Comparison of ENCODE assay signal across 25 cellular contexts in the genomic region with DNA sequence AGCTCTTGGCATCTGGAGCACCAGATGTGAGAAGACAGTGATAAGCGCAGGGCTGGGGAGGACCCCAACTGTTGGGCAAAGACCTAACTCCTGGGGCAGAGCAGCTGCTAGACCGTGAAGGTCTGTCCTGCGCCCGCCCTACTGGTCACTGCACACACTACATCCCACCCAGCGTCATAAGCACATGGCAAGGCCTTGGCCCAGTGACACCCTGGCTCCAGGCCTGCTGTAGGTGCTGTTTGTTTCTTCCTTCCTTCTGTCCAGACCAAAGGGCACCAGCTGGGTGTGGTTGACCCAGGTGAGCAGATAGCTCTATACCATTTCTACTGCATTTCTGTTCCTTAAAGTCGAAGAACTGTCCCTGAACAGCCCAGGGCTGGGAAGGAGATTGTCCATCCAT. TPM values are rescaled to one million over a fixed set of nuclear protein-coding genes. Genes with fewer than 3 reads are reported as not detected.
A peak's percentile ranks its signal among the peaks of the same experiment; 100 is the strongest.
DNase-seq lines count a peak whose midpoint lies in the region; ATAC-seq, FAIRE-seq and TF ChIP-seq lines count a peak whose summit lies in the region.
"Had no signal": no experiment of that assay in that cellular context is flagged by ENCODE, and none has a peak within 500 bp of the region (broad histone marks: within the 10 kb centered on the region; RNA-seq: fewer than 3 reads in every experiment).

No MANE protein-coding gene starts in this region.

- SMC1A ChIA-PET in GM12878 (lab: Charles Lee; ENCODE audit: uncharacterized antibody, unreplicated experiment) = no interaction called here

- no peak overlapping the region for H2BK12ac ChIP-seq in H9 (ENCODE audit: insufficient read length, low read depth, low read length)

- H3K27ac ChIP-seq in AG04450 (ENCODE audit: low read depth, low read length) (no peak overlapping the region), H9 (ENCODE audit: insufficient read length, low read depth, low read length) (no peak overlapping the region), GM12878 (ENCODE audit: control insufficient read depth, insufficient read depth) (no peak overlapping the region), mucosa of rectum (ENCODE audit: low read depth in 2 of 2, low read length in 2 of 2) (peak overlapping the region; percentile 55 to 63)
- H3K27ac ChIP-seq: VCaP had no signal

- no peak overlapping the region for H3K4ac ChIP-seq in H9 (ENCODE audit: low read depth, low read length)

- H3K4me3 Mint-ChIP-seq in H9 = no peak overlapping the region
- H3K4me3 Mint-ChIP-seq: activated CD8-positive, alpha-beta T cell treated with anti-CD3 and anti-CD28 coated beads for 36 hours; activated naive CD4-positive, alpha-beta T cell treated with anti-CD3 and anti-CD28 coated beads, Interleukin-2, amount 50 U/mL, for 24 hours; activated T-cell treated with anti-CD3 and anti-CD28 coated beads, Interleukin-2, amount 50 U/mL, for 4 hours; brain; CD8-positive, alpha-beta memory T cell; memory B cell; neural crest cell; T-cell had no signal

- TF ChIP-seq RAD21 in GM12878 (IDR thresholded peaks at IDR 0.05; ENCODE audit: insufficient read depth, low read depth, low read length) = no peak

- ATAC-seq in GM12878 (peak; percentile 51), HG03457 (IDR thresholded peaks at IDR 0.05; ENCODE audit: unreplicated experiment) (no peak), HG03175 (IDR thresholded peaks at IDR 0.05; ENCODE audit: unreplicated experiment) (no peak)
- ATAC-seq: activated CD8-positive, alpha-beta T cell treated with anti-CD3 and anti-CD28 coated beads for 36 hours; activated T-cell treated with anti-CD3 and anti-CD28 coated beads, Interleukin-2, amount 50 U/mL, for 4 hours; T-cell had no signal

- FAIRE-seq in GM12878 (lab: Jason Lieb, UNC) = no peak
- FAIRE-seq: urothelium cell line had no signal

- H3K4me1 ChIP-seq in H9 (ENCODE audit: insufficient read depth, low read length) (no peaks in the 10 kb centered on the region), GM12878 (ENCODE audit: control insufficient read depth, insufficient read depth, low read length) (no peaks in the 10 kb centered on the region; the same call in 1 of the 2 replicates), mucosa of rectum (ENCODE audit: control insufficient read depth in 2 of 2, insufficient read depth in 2 of 2, low read length in 2 of 2) (peaks cover 0 to 2% of the 10 kb centered on the region in 2 donors)

- H3K56ac ChIP-seq in H9 (ENCODE audit: insufficient read length, low read depth, low read length) = no peak overlapping the region

- no peak overlapping the region for H2BK120ac ChIP-seq in H9 (ENCODE audit: low read depth, low read length, poor library complexity, severe bottlenecking)

- no peak for TF ChIP-seq POLR2A in GM12878 (IDR thresholded peaks at IDR 0.05; ENCODE audit: low read depth, low read length)

- POLR2A ChIA-PET in AG04450 (lab: Yijun Ruan, JAX) = no interaction called here
- POLR2A ChIA-PET in GM12878 (lab: Charles Lee) = no interaction called here

- DNase-seq in AG04450 (ENCODE audit: low read depth, low spot score) (no peak), H9 (peak; percentile 57), GM12878 (ENCODE audit: low read depth, low spot score) (no peak), cerebellar nuclear complex (lab: John Stamatoyannopoulos, UW) (no peak)
- DNase-seq in stimulated activated CD4-positive, alpha-beta T cell treated with anti-CD3 and anti-CD28 coated beads, Interleukin-2, amount 100 ng/mL, for 48 hours = no peak
- DNase-seq: activated CD8-positive, alpha-beta T cell treated with anti-CD3 and anti-CD28 coated beads for 36 hours; activated T-cell treated with anti-CD3 and anti-CD28 coated beads, Interleukin-2, amount 50 U/mL, for 4 hours; CD8-positive, alpha-beta memory T cell; dermis blood vessel endothelial cell; erythroblast; GOT3; head of caudate nucleus; Kasumi-1; NCI-H1417; NCI-H2171 treated with DMSO at 0.1 percent for 48 hours; T-cell had no signal

- H3K79me2 ChIP-seq in H9 (ENCODE audit: insufficient read depth, low read length) = no peaks in the 10 kb centered on the region
- no peaks in the 10 kb centered on the region for H3K79me2 ChIP-seq in GM12878 (ENCODE audit: control insufficient read depth, insufficient read depth, low read length)

- peaks cover 2% of the 10 kb centered on the region; the same call in 1 of the 2 replicates for H3K27me3 Mint-ChIP-seq in H9 (ENCODE audit: low read depth)
- H3K27me3 Mint-ChIP-seq: activated naive CD4-positive, alpha-beta T cell treated with anti-CD3 and anti-CD28 coated beads, Interleukin-2, amount 50 U/mL, for 24 hours; memory B cell had no signal

- H3K79me1 ChIP-seq in H9 (ENCODE audit: insufficient read depth, low read depth, low read length, poor library complexity, severe bottlenecking) = no peaks in the 10 kb centered on the region

- H3K27me3 ChIP-seq in AG04450 (ENCODE audit: control insufficient read depth, insufficient read depth, low read length) = peaks cover 8% of the 10 kb centered on the region
- H3K27me3 ChIP-seq in H9 (ENCODE audit: insufficient read depth, low read length) = no peaks in the 10 kb centered on the region
- H3K27me3 ChIP-seq in GM12878 (replicated peaks in 1 of 2; ENCODE audit: control insufficient read depth in 2 of 2, insufficient read depth in 2 of 2, low read length in 1 of 2) = no peaks in the 10 kb centered on the region
- H3K27me3 ChIP-seq in mucosa of rectum (ENCODE audit: control insufficient read depth in 2 of 2, insufficient read depth in 2 of 2, low read length in 2 of 2) = no peaks in the 10 kb centered on the region

- H3K18ac ChIP-seq in H9 (ENCODE audit: insufficient read length, low read depth, low read length) = no peak overlapping the region

- H3K9ac ChIP-seq in H9 (ENCODE audit: extremely low read depth, insufficient read length, low read length) (no peak overlapping the region), GM12878 (ENCODE audit: control insufficient read depth, insufficient read depth, low read length) (no peak overlapping the region), mucosa of rectum (ENCODE audit: low read depth in 1 of 2, low read length in 2 of 2) (no peak overlapping the region)

- H2BK15ac ChIP-seq in H9 (ENCODE audit: low read depth, low read length) = no peak overlapping the region

- no TSS peak for BruUV-seq in GM12878 (replicated peaks; lab: Mats Ljungman, UMichigan)

- H4K5ac ChIP-seq in H9 (ENCODE audit: insufficient read length, low read depth, low read length) = no peak overlapping the region

- no peak overlapping the region for H4K8ac ChIP-seq in H9 (replicated peaks; ENCODE audit: insufficient read length, low read depth, low read length)

- no peaks in the 10 kb centered on the region; the same call in 1 of the 2 replicates for H3K9me3 ChIP-seq in AG04450 (ENCODE audit: control insufficient read depth, insufficient read depth, low read length)
- no peaks in the 10 kb centered on the region for H3K9me3 ChIP-seq in H9 (ENCODE audit: control insufficient read depth, low read depth, low read length)
- no peaks in the 10 kb centered on the region for H3K9me3 ChIP-seq in GM12878 (replicated peaks; ENCODE audit: control insufficient read depth, insufficient read depth, low read length)
- no peaks in the 10 kb centered on the region for H3K9me3 ChIP-seq in mucosa of rectum (ENCODE audit: control insufficient read depth in 2 of 2, low read length in 2 of 2)

- CTCF ChIA-PET in AG04450 (lab: Charles Lee) = no interaction called here
- CTCF ChIA-PET in GM12878 (lab: Yijun Ruan, JAX) = no interaction called here

- no peak overlapping the region for H2BK5ac ChIP-seq in H9 (ENCODE audit: insufficient read length, low read length)

- H2BK20ac ChIP-seq in H9 (ENCODE audit: low read depth, low read length, poor library complexity, severe bottlenecking) = no peak overlapping the region

- H3K14ac ChIP-seq in H9 (ENCODE audit: insufficient read depth, low read length) = no peak overlapping the region

- H4K91ac ChIP-seq in H9 (ENCODE audit: insufficient read length, low read depth, low read length) = no peak overlapping the region

- no peaks in the 10 kb centered on the region for H4K20me1 ChIP-seq in H9 (ENCODE audit: control insufficient read depth, insufficient read depth, insufficient read length)
- H4K20me1 ChIP-seq in GM12878 (ENCODE audit: control insufficient read depth, insufficient read depth) = no peaks in the 10 kb centered on the region

- H3K4me1 Mint-ChIP-seq in H9 = peaks cover 0 to 4% of the 10 kb centered on the region in 2 experiments; a peak in 1 of 4 replicates
- H3K4me1 Mint-ChIP-seq: activated naive CD4-positive, alpha-beta T cell treated with anti-CD3 and anti-CD28 coated beads, Interleukin-2, amount 50 U/mL, for 24 hours; brain; CD8-positive, alpha-beta memory T cell; neural crest cell; T-cell had no signal

- H3K23ac ChIP-seq in H9 (ENCODE audit: insufficient read length, low read depth, low read length) = no peak overlapping the region

- peaks cover 0 to 5% (median 0%) of the 10 kb centered on the region in 3 experiments; a peak in 2 of 7 replicates for H3K36me3 Mint-ChIP-seq in H9 (ENCODE audit: insufficient read depth in 1 of 3, low read depth in 3 of 3)
- H3K36me3 Mint-ChIP-seq: activated naive CD4-positive, alpha-beta T cell treated with anti-CD3 and anti-CD28 coated beads, Interleukin-2, amount 50 U/mL, for 24 hours; brain; CD8-positive, alpha-beta memory T cell; T-cell had no signal

- intact Hi-C loops in GM12878 (cut with micrococcal nuclease; ENCODE audit: unreplicated experiment) = loop anchor here (10.0 kb wide), 1 partner anchor 114 kb away; a partner anchor contains a TSS

- peak; percentile 12; the same call in 1 of the 2 replicates for TF ChIP-seq CTCF in AG04450 (IDR thresholded peaks at IDR 0.05; ENCODE audit: low read depth, low read length)
- peak; percentile 47 for TF ChIP-seq CTCF in H9 (conservative IDR thresholded peaks at IDR 0.05)
- TF ChIP-seq CTCF in GM12878 (IDR thresholded peaks at IDR 0.05 in 2 of 3, conservative IDR thresholded peaks at IDR 0.05 in 1 of 3; ENCODE audit: control insufficient read depth in 2 of 3, extremely low read depth in 1 of 3, insufficient read depth in 1 of 3, low read depth in 3 of 3, low read length in 3 of 3) = 0 out of 6 replicates have a peak, but pooled peaks of 1 of the 3 experiments have one; percentile 7

- in situ Hi-C loops in GM12878 (cut with MboI) = no loop called here

- no CpG with 5 or more reads among the region's 6 CpGs for WGBS in H9 (ENCODE audit: extremely low coverage, insufficient read length, low lambda C conversion rate)
- WGBS in GM12878 (ENCODE audit: insufficient coverage, insufficient replicate concordance, low lambda C conversion rate, missing lambda C conversion rate) = 88% methylated on average over 6 of the region's 6 CpGs

- H3K9me3 Mint-ChIP-seq in H9 = peaks cover 5 to 6% of the 10 kb centered on the region in 2 experiments; a peak in 3 of 5 replicates
- H3K9me3 Mint-ChIP-seq: activated CD8-positive, alpha-beta T cell treated with anti-CD3 and anti-CD28 coated beads for 36 hours; activated naive CD4-positive, alpha-beta T cell treated with anti-CD3 and anti-CD28 coated beads, Interleukin-2, amount 50 U/mL, for 24 hours; activated T-cell treated with anti-CD3 and anti-CD28 coated beads, Interleukin-2, amount 50 U/mL, for 4 hours; CD8-positive, alpha-beta memory T cell had no signal

- no peak overlapping the region for H3K4me3 ChIP-seq in AG04450 (ENCODE audit: low read depth, low read length)
- no peak overlapping the region for H3K4me3 ChIP-seq in GM12878
- H3K4me3 ChIP-seq in mucosa of rectum (ENCODE audit: low read length in 2 of 2) = peak overlapping the region in 1 of 2 donors; percentile 13

- H2AK5ac ChIP-seq in H9 (ENCODE audit: insufficient read length, low read length) = no peak overlapping the region

- no peaks in the 10 kb centered on the region for H3K23me2 ChIP-seq in H9 (ENCODE audit: insufficient read length, low read depth, low read length, poor library complexity, severe bottlenecking)

- H2AFZ ChIP-seq in H9 (ENCODE audit: low read length) = no peak overlapping the region
- H2AFZ ChIP-seq in GM12878 (ENCODE audit: control insufficient read depth, low read depth, low read length) = no peak overlapping the region

- no peak for TF ChIP-seq EP300 in GM12878 (IDR thresholded peaks at IDR 0.05; ENCODE audit: borderline replicate concordance in 1 of 2, control insufficient read depth in 1 of 2, low read depth in 2 of 2, low read length in 2 of 2)

- RAD21 ChIA-PET in GM12878 (lab: Charles Lee; ENCODE audit: unreplicated experiment) = no interaction called here

- H3K36me3 ChIP-seq in GM12878 (ENCODE audit: control insufficient read depth in 2 of 2, insufficient read depth in 2 of 2, low read length in 1 of 2) = no peaks in the 10 kb centered on the region
- no peaks in the 10 kb centered on the region for H3K36me3 ChIP-seq in mucosa of rectum (ENCODE audit: control insufficient read depth in 2 of 2, insufficient read depth in 2 of 2, low read length in 2 of 2)

- H3K27ac Mint-ChIP-seq in H9 = no peak overlapping the region; a peak in 1 of 7 replicates
- H3K27ac Mint-ChIP-seq: activated CD8-positive, alpha-beta T cell treated with anti-CD3 and anti-CD28 coated beads for 36 hours; activated naive CD4-positive, alpha-beta T cell treated with anti-CD3 and anti-CD28 coated beads, Interleukin-2, amount 50 U/mL, for 24 hours; brain; memory B cell; T-cell had no signal

- no peak overlapping the region for H3T11ph ChIP-seq in H9 (ENCODE audit: low read length)

- H3K4me2 ChIP-seq in H9 (ENCODE audit: insufficient read depth, insufficient read length, low read length) = no peak overlapping the region
- H3K4me2 ChIP-seq in GM12878 (ENCODE audit: control insufficient read depth, insufficient read depth) = no peak overlapping the region

RNA-seq across cellular contexts. Expression of a gene that starts 6.4 kb away (rescaled TPM):
- polyA plus RNA-seq in AG04450 (2011; rRNA removed) (0.24 and 0.46 TPM in 2 replicates), GM12878 (2011; rRNA removed) (8.7 and 12.0 TPM in 2 replicates), GM12878 (2014; fragmentation: Illumina TruSeq; extraction: Trizol) (3.3 and 4.1 TPM in 2 replicates), GM12878 (2014; fragmentation: Nextera tagmentation; extraction: Ambion mirVana) (under 1 TPM; 0.52 to 0.60 TPM), GM12878 (2014; rRNA removed) (4.4 and 4.5 TPM in 2 replicates), GM12878 (2016; fragmentation: Nextera tagmentation; extraction: Ambion mirVana) (1 to 10 TPM; 1.6 to 2.1 TPM)
- 1.3 and 3.0 TPM in 2 replicates for polyA minus RNA-seq in AG04450 (2011; rRNA and poly(A)+ RNA removed)
- total RNA-seq in H9 (2021) (0.63 and 1.2 TPM in 2 replicates), GM12878 (2014; rRNA removed) (2.7 and 3.7 TPM in 2 replicates), GM12878 (2014; rRNA removed; fragmentation: Illumina TruSeq; extraction: Trizol) (2.7 and 2.8 TPM in 2 replicates), GM12878 (2021) (3.6 and 5.2 TPM in 2 replicates)
- 74.5 and 76.8 TPM in 2 replicates for total RNA-seq in GM12878 (2013; cell fraction: nucleolus; rRNA removed)
- 5.5 TPM for polyA plus RNA-seq in GM12878 (2011; ENCODE audit: low read depth)
- 12.1 and 15.3 TPM in 2 replicates for polyA plus RNA-seq in GM12878 (2011; cell fraction: cytosol; rRNA removed)
- 37.3 and 39.1 TPM in 2 replicates for polyA plus RNA-seq in GM12878 (2011; cell fraction: nucleus; rRNA removed)
- 7.1 and 7.9 TPM in 2 replicates for polyA plus RNA-seq in GM12878 (2012)
- 19.7 and 20.9 TPM in 2 replicates for polyA minus RNA-seq in GM12878 (2011; rRNA and poly(A)+ RNA removed)
- 5.2 and 7.4 TPM in 2 replicates for polyA minus RNA-seq in GM12878 (2011; cell fraction: cytosol; rRNA and poly(A)+ RNA removed)
- polyA minus RNA-seq in GM12878 (2011; cell fraction: nucleus; rRNA and poly(A)+ RNA removed) = 18.5 and 22.5 TPM in 2 replicates
- total RNA-seq: dermis blood vessel endothelial cell had no signal

RNA-seq across cellular contexts. Expression of a gene that starts 58.0 kb away (rescaled TPM):
- polyA plus RNA-seq in AG04450 (2011; rRNA removed) = 1.1 and 1.2 TPM in 2 replicates
- 1.1 and 1.5 TPM in 2 replicates for polyA minus RNA-seq in AG04450 (2011; rRNA and poly(A)+ RNA removed)
- total RNA-seq in H9 (2021) = 5.5 and 8.1 TPM in 2 replicates
- 11.9 and 13.3 TPM in 2 replicates for total RNA-seq in GM12878 (2013; cell fraction: nucleolus; rRNA removed)
- 1.9 TPM in 2 replicates for total RNA-seq in GM12878 (2014; rRNA removed)
- total RNA-seq in GM12878 (2014; rRNA removed; fragmentation: Illumina TruSeq; extraction: Trizol) = 1.6 and 1.9 TPM in 2 replicates
- total RNA-seq in GM12878 (2021) = 2.3 and 3.5 TPM in 2 replicates
- 1.2 TPM for polyA plus RNA-seq in GM12878 (2011; ENCODE audit: low read depth)
- 0.68 and 0.75 TPM in 2 replicates for polyA plus RNA-seq in GM12878 (2011; rRNA removed)
- polyA plus RNA-seq in GM12878 (2011; cell fraction: cytosol; rRNA removed) = 0.99 and 1.2 TPM in 2 replicates
- 3.1 TPM in 2 replicates for polyA plus RNA-seq in GM12878 (2011; cell fraction: nucleus; rRNA removed)
- polyA plus RNA-seq in GM12878 (2012) = 1.8 and 2.6 TPM in 2 replicates
- polyA plus RNA-seq in GM12878 (2014; fragmentation: Illumina TruSeq; extraction: Trizol) = 1.5 and 2.4 TPM in 2 replicates
- polyA plus RNA-seq in GM12878 (2014; fragmentation: Nextera tagmentation; extraction: Ambion mirVana) = under 1 TPM; 0.39 to 0.42 TPM
- polyA plus RNA-seq in GM12878 (2014; rRNA removed) = 4.2 and 5.2 TPM in 2 replicates
- polyA plus RNA-seq in GM12878 (2016; fragmentation: Nextera tagmentation; extraction: Ambion mirVana) = 1 to 10 TPM; 1.9 to 2.1 TPM
- 0.95 and 1.3 TPM in 2 replicates for polyA minus RNA-seq in GM12878 (2011; rRNA and poly(A)+ RNA removed)
- 0.83 and 0.94 TPM in 2 replicates for polyA minus RNA-seq in GM12878 (2011; cell fraction: cytosol; rRNA and poly(A)+ RNA removed)
- polyA minus RNA-seq in GM12878 (2011; cell fraction: nucleus; rRNA and poly(A)+ RNA removed) = 1.2 and 1.8 TPM in 2 replicates

Comparison
In these comparisons a context has a peak if more than half of its experiments do, and no peak if none do; other contexts are left out.
1. H3K27ac ChIP-seq: peak in mucosa of rectum (2 of 2); none in AG04450 (single experiment), H9 (single experiment) and GM12878 (single experiment).